ENCODE assay signal across 12 cellular contexts in the genomic region with DNA sequence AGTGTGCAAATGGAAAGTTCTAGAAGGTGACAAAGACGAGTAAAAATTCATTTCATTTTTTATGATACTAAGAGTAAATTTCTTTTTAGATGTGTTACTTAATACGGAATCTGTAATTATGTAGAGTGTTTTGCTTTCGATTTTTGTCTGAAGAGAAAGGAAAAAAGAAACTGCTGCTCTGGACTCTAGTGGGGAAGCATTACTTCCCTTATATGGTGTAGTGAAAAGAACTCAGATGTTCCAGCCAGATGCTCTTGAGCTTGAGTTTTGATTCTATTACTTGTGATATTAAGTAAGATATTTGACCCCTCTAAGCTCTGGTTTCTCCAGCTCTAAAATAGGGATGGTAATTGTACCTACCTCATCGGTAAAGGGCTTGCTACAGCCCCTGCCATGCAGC. TPM values are rescaled to one million over a fixed set of nuclear protein-coding genes. Genes with fewer than 3 reads are reported as not detected.
DNase-seq lines count a peak whose midpoint lies in the region; ATAC-seq lines count a peak whose summit lies in the region.
"Had no signal": no experiment of that assay in that cellular context is flagged by ENCODE, and none has a peak within 500 bp of the region (broad histone marks: within the 10 kb centered on the region; RNA-seq: fewer than 3 reads in every experiment).

No MANE protein-coding gene starts in this region.

- H3K36me3 Mint-ChIP-seq in activated naive CD8-positive, alpha-beta T cell treated with anti-CD3 and anti-CD28 coated beads, Interleukin-2, amount 10 ng/mL, durations not matched to agents 7 days and 5 days = no peaks in the 10 kb centered on the region
- H3K36me3 Mint-ChIP-seq: neural progenitor cell had no signal

- H3K9me3 Mint-ChIP-seq in activated naive CD8-positive, alpha-beta T cell treated with anti-CD3 and anti-CD28 coated beads, Interleukin-2, amount 10 ng/mL, durations not matched to agents 7 days and 5 days = no peaks in the 10 kb centered on the region
- H3K9me3 Mint-ChIP-seq: neural progenitor cell had no signal

- peak overlapping the region; percentile 12 for H3K4me3 Mint-ChIP-seq in activated naive CD8-positive, alpha-beta T cell treated with anti-CD3 and anti-CD28 coated beads, Interleukin-2, amount 10 ng/mL, durations not matched to agents 7 days and 5 days
- H3K4me3 Mint-ChIP-seq: neural progenitor cell had no signal

- POLR2A ChIA-PET in activated naive CD8-positive, alpha-beta T cell treated with anti-CD3 and anti-CD28 coated beads, Interleukin-2, amount 10 ng/mL, durations not matched to agents 7 days and 5 days (lab: Charles Lee) = interaction anchor here (0.9 kb wide), 1 partner anchor 20 kb away, joined by 3 read pairs; no protein-coding TSS in a partner anchor

- DNase-seq in CD1c-positive myeloid dendritic cell (ENCODE audit: extremely low spot score) (peak; percentile 13), NCI-H345 treated with DMSO at 0.1 percent for 48 hours (lab: John Stamatoyannopoulos, UW; ENCODE audit: unreplicated experiment) (no peak), RKO (ENCODE audit: low spot score) (no peak), 8988T (no peak)
- DNase-seq in activated naive CD8-positive, alpha-beta T cell treated with anti-CD3 and anti-CD28 coated beads, Interleukin-2, amount 10 ng/mL, durations not matched to agents 7 days and 5 days = no peak
- no peak for DNase-seq in effector CD8-positive, alpha-beta T cell (lab: John Stamatoyannopoulos, UW)
- DNase-seq: activated CD8-positive, alpha-beta memory T cell treated with anti-CD3 and anti-CD28 coated beads, Interleukin-2, amount 50 U/mL, for 48 hours; COR-L47 had no signal

- H3K27ac Mint-ChIP-seq in activated naive CD8-positive, alpha-beta T cell treated with anti-CD3 and anti-CD28 coated beads, Interleukin-2, amount 10 ng/mL, durations not matched to agents 7 days and 5 days = peak overlapping the region; percentile 26
- H3K27ac Mint-ChIP-seq: neural progenitor cell had no signal

- peaks cover 9% of the 10 kb centered on the region for H3K4me1 Mint-ChIP-seq in activated naive CD8-positive, alpha-beta T cell treated with anti-CD3 and anti-CD28 coated beads, Interleukin-2, amount 10 ng/mL, durations not matched to agents 7 days and 5 days

- ATAC-seq in GM19324 (IDR thresholded peaks at IDR 0.05; ENCODE audit: low FRiP score, unreplicated experiment) (peak; percentile 64), HG03095 (IDR thresholded peaks at IDR 0.05; ENCODE audit: unreplicated experiment) (peak; percentile 75)
- peak; percentile 46 for ATAC-seq in activated naive CD8-positive, alpha-beta T cell treated with anti-CD3 and anti-CD28 coated beads, Interleukin-2, amount 10 ng/mL, durations not matched to agents 7 days and 5 days (ENCODE audit: low read depth)
- ATAC-seq: Panc1 had no signal

- no peaks in the 10 kb centered on the region for H3K27me3 Mint-ChIP-seq in activated naive CD8-positive, alpha-beta T cell treated with anti-CD3 and anti-CD28 coated beads, Interleukin-2, amount 10 ng/mL, durations not matched to agents 7 days and 5 days

RNA-seq across cellular contexts. Expression of a gene that starts 12.2 kb away (rescaled TPM):
- under 1 TPM in 1 of 2 experiments, not detected in 1; 0.20 TPM for total RNA-seq in activated naive CD8-positive, alpha-beta T cell treated with anti-CD3 and anti-CD28 coated beads, Interleukin-2, amount 10 ng/mL, durations not matched to agents 7 days and 5 days

RNA-seq across cellular contexts. Expression of a gene that starts 29.8 kb away (rescaled TPM):
- 10 to 100 TPM; 40.0 to 40.1 TPM for total RNA-seq in activated naive CD8-positive, alpha-beta T cell treated with anti-CD3 and anti-CD28 coated beads, Interleukin-2, amount 10 ng/mL, durations not matched to agents 7 days and 5 days
